In genomic region chr5:116545465-116545864, GRCh38 we compare ENCODE assay signal across 2 cellular contexts. TPM values are rescaled to one million over a fixed set of nuclear protein-coding genes. Genes with fewer than 3 reads are reported as not detected.
"Had no signal": no experiment of that assay in that cellular context is flagged by ENCODE, and none has a peak within 500 bp of the region (broad histone marks: within the 10 kb centered on the region; RNA-seq: fewer than 3 reads in every experiment).

No MANE protein-coding gene starts in this region.

RNA-seq across cellular contexts. Expression of gene SEMA6A, which starts 29.2 kb away (rescaled TPM):
- total RNA-seq: naive thymus-derived CD4-positive, alpha-beta T cell; natural killer cell treated with Interleukin-12 subunit alpha and Interleukin-12 subunit beta and Interleukin-15 and Interleukin-18, amount 100 ng/mL, for 72 hours had no signal
